Comparison of ENCODE assay signal across 21 cellular contexts in the genomic region with DNA sequence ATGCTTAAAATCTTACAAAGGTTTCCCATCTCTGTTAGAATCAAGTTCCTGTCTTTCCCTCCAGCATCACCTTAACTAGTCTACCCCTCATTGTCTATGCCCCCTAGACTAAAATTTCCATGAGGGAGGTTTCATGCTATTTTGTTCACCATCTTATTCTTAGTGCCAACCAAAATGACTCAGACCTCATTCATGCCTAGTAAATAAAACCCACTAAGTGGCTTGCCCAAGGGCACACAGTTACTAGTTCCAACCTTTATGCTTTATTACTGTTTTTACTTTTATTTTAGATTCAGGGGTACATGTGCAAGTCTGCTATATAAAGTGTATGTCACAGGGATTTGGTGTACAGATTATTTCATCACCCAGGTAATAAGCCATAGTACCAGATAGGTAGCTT.
DNase-seq lines count a peak whose midpoint lies in the region; ATAC-seq and TF ChIP-seq lines count a peak whose summit lies in the region.
"Had no signal": no experiment of that assay in that cellular context is flagged by ENCODE, and none has a peak within 500 bp of the region (broad histone marks: within the 10 kb centered on the region; RNA-seq: fewer than 3 reads in every experiment).

No MANE protein-coding gene starts in this region.

- H2AFZ ChIP-seq in DND-41 (ENCODE audit: low read depth, low read length): no peak overlapping the region

- ATAC-seq in DND-41 (ENCODE audit: insufficient read depth, low read depth): no peak
- ATAC-seq in GM19324 (IDR thresholded peaks at IDR 0.05; ENCODE audit: low FRiP score, unreplicated experiment): no peak
- ATAC-seq in GM21515 (IDR thresholded peaks at IDR 0.05; ENCODE audit: unreplicated experiment): no peak
- ATAC-seq: A549; CD8-positive, alpha-beta T cell; GM12878 had no signal

- TF ChIP-seq CTCF in DND-41 (IDR thresholded peaks at IDR 0.05; ENCODE audit: borderline replicate concordance, extremely low read depth, low read length, poor library complexity, severe bottlenecking): no peak
- no peak for TF ChIP-seq CTCF in endodermal cell (conservative IDR thresholded peaks at IDR 0.05)

- H3K4me1 Mint-ChIP-seq in endodermal cell: peaks cover 8% of the 10 kb centered on the region
- H3K4me1 Mint-ChIP-seq: B cell had no signal

- H3K9me3 ChIP-seq in DND-41 (ENCODE audit: insufficient read depth, low read length, severe bottlenecking): no peaks in the 10 kb centered on the region
- H3K9me3 ChIP-seq in endodermal cell (ENCODE audit: control insufficient read depth, low read length): peaks cover 16% of the 10 kb centered on the region
- H3K9me3 ChIP-seq: A549, Caco-2 had no signal

- H3K27me3 ChIP-seq in DND-41 (ENCODE audit: insufficient read depth, low read length, poor library complexity): no peaks in the 10 kb centered on the region
- no peaks in the 10 kb centered on the region for H3K27me3 ChIP-seq in endodermal cell (ENCODE audit: control insufficient read depth, insufficient read depth, low read length, poor library complexity, severe bottlenecking)
- H3K27me3 ChIP-seq: BLaER1 treated with 17β-estradiol and CSF1 and Interleukin-3, amounts not matched to agents 10 nM and 100 nM had no signal

- H3K79me2 ChIP-seq in DND-41 (ENCODE audit: insufficient read depth, low read length): no peaks in the 10 kb centered on the region

- H4K20me1 ChIP-seq in DND-41 (ENCODE audit: insufficient read depth, low read length): no peaks in the 10 kb centered on the region
- H4K20me1 ChIP-seq: BLaER1 treated with 17β-estradiol and CSF1 and Interleukin-3, amounts not matched to agents 10 nM and 100 nM had no signal

- H3K4me3 Mint-ChIP-seq in endodermal cell: no peak overlapping the region
- H3K4me3 Mint-ChIP-seq: B cell; CD4-positive, alpha-beta T cell; CD8-positive, alpha-beta T cell had no signal

- H3K4me1 ChIP-seq in DND-41 (ENCODE audit: insufficient read depth, low read length) (peaks cover 13% of the 10 kb centered on the region), endodermal cell (ENCODE audit: control insufficient read depth, insufficient read depth, low read length) (peaks cover 4% of the 10 kb centered on the region)
- H3K4me1 ChIP-seq: A549; BLaER1 treated with 17β-estradiol and CSF1 and Interleukin-3, amounts not matched to agents 10 nM and 100 nM; Caco-2 had no signal

- no peaks in the 10 kb centered on the region for H3K36me3 Mint-ChIP-seq in endodermal cell (ENCODE audit: low read depth)
- H3K36me3 Mint-ChIP-seq: CD8-positive, alpha-beta T cell had no signal

- no peaks in the 10 kb centered on the region for H3K27me3 Mint-ChIP-seq in endodermal cell (ENCODE audit: insufficient read depth)
- H3K27me3 Mint-ChIP-seq: B cell; CD4-positive, alpha-beta T cell had no signal

- no peak overlapping the region for H3K9ac ChIP-seq in DND-41 (ENCODE audit: low read depth, low read length)
- H3K9ac ChIP-seq in endodermal cell (ENCODE audit: extremely low read depth, low read length, poor library complexity, severe bottlenecking): no peak overlapping the region
- H3K9ac ChIP-seq: BLaER1 treated with 17β-estradiol and CSF1 and Interleukin-3, amounts not matched to agents 10 nM and 100 nM had no signal

- H3K27ac ChIP-seq in DND-41 (ENCODE audit: low read length): peak overlapping the region; percentile 65
- no peak overlapping the region for H3K27ac ChIP-seq in endodermal cell (ENCODE audit: low read depth, low read length)
- H3K27ac ChIP-seq: 22Rv1; A549; BLaER1 treated with 17β-estradiol and CSF1 and Interleukin-3, amounts not matched to agents 10 nM and 100 nM; C4-2B had no signal

- no peak overlapping the region for H3K4me2 ChIP-seq in DND-41 (ENCODE audit: insufficient read depth, low read length)
- H3K4me2 ChIP-seq: A549; BLaER1 treated with 17β-estradiol and CSF1 and Interleukin-3, amounts not matched to agents 10 nM and 100 nM had no signal

- DNase-seq in DND-41 (no peak), M059J (ENCODE audit: low read depth) (peak; percentile 59), endodermal cell (no peak), renal cortical epithelial cell (ENCODE audit: low read depth) (peak; percentile 40), T-helper 1 cell (no peak)
- DNase-seq: AML-193; Caco-2; Calu3; CD4-positive, alpha-beta T cell; CD8-positive, alpha-beta T cell; DMS79 treated with DMSO at 0.1 percent for 48 hours; EL; GDM1 had no signal

- H3K9me3 Mint-ChIP-seq in endodermal cell: no peaks in the 10 kb centered on the region

- no peak overlapping the region for H3K27ac Mint-ChIP-seq in endodermal cell
- H3K27ac Mint-ChIP-seq: B cell; CD4-positive, alpha-beta T cell; CD8-positive, alpha-beta T cell had no signal

- H3K4me3 ChIP-seq in DND-41 (ENCODE audit: low read depth in 1 of 2, low read length in 2 of 2): no peak overlapping the region
- H3K4me3 ChIP-seq in endodermal cell (ENCODE audit: low read length): peak overlapping the region; percentile 57
- H3K4me3 ChIP-seq: A549; BLaER1 treated with 17β-estradiol and CSF1 and Interleukin-3, amounts not matched to agents 10 nM and 100 nM; GM12878 had no signal

- H3K36me3 ChIP-seq in DND-41 (ENCODE audit: insufficient read depth, low read length) (no peaks in the 10 kb centered on the region), endodermal cell (ENCODE audit: control insufficient read depth, insufficient read depth, low read length) (no peaks in the 10 kb centered on the region)
- H3K36me3 ChIP-seq: BLaER1 treated with 17β-estradiol and CSF1 and Interleukin-3, amounts not matched to agents 10 nM and 100 nM had no signal

Comparison
In these comparisons a context has a peak if more than half of its experiments do, and no peak if none do; other contexts are left out.
1. DNase-seq: peak in M059J (single experiment) and renal cortical epithelial cell (single experiment); none in DND-41 (single experiment), endodermal cell (single experiment) and T-helper 1 cell (0 of 5).